Comparison of ENCODE assay signal across 21 cellular contexts in genomic region chr1:44941424-44942324, GRCh38. TPM values are rescaled to one million over a fixed set of nuclear protein-coding genes. Genes with fewer than 3 reads are reported as not detected.
DNase-seq lines count a peak whose midpoint lies in the region; ATAC-seq lines count a peak whose summit lies in the region.
"Had no signal": no experiment of that assay in that cellular context is flagged by ENCODE, and none has a peak within 500 bp of the region (broad histone marks: within the 10 kb centered on the region; RNA-seq: fewer than 3 reads in every experiment).

No MANE protein-coding gene starts in this region.

- peak; percentile 72 to 76 for ATAC-seq in activated T-cell treated with anti-CD3 and anti-CD28 coated beads, Interleukin-2, amount 50 U/mL, for 4 hours
- ATAC-seq in activated T-cell treated with anti-CD3 and anti-CD28 coated beads, Interleukin-2, amount 50 U/mL, for 72 hours (replicated peaks in 1 of 2): peak; percentile 77 to 82
- ATAC-seq in stimulated activated effector memory CD8-positive, alpha-beta T cell treated with anti-CD3 and anti-CD28 coated beads, Interleukin-12 subunit alpha, Interleukin-12 subunit beta, amount 100 ng/mL, for 72 hours: peak; percentile 94
- ATAC-seq: Panc1, psoas muscle, T-helper 17 cell had no signal

- peaks cover 17% of the 10 kb centered on the region for H3K36me3 Mint-ChIP-seq in activated T-cell treated with anti-CD3 and anti-CD28 coated beads, Interleukin-2, amount 50 U/mL, for 4 hours (ENCODE audit: insufficient read depth)
- peaks cover 0 to 6% of the 10 kb centered on the region in 2 donors for H3K36me3 Mint-ChIP-seq in activated T-cell treated with anti-CD3 and anti-CD28 coated beads, Interleukin-2, amount 50 U/mL, for 72 hours (ENCODE audit: insufficient read depth in 2 of 2)
- peaks cover 13% of the 10 kb centered on the region for H3K36me3 Mint-ChIP-seq in stimulated activated effector memory CD8-positive, alpha-beta T cell treated with anti-CD3 and anti-CD28 coated beads, Interleukin-12 subunit alpha, Interleukin-12 subunit beta, amount 100 ng/mL, for 72 hours

- no peaks in the 10 kb centered on the region for H3K27me3 Mint-ChIP-seq in activated T-cell treated with anti-CD3 and anti-CD28 coated beads, Interleukin-2, amount 50 U/mL, for 4 hours (ENCODE audit: low read depth)
- H3K27me3 Mint-ChIP-seq in activated T-cell treated with anti-CD3 and anti-CD28 coated beads, Interleukin-2, amount 50 U/mL, for 72 hours (ENCODE audit: low read depth): no peaks in the 10 kb centered on the region
- H3K27me3 Mint-ChIP-seq: T-helper 17 cell had no signal

- no peak overlapping the region for H3K4me3 Mint-ChIP-seq in activated T-cell treated with anti-CD3 and anti-CD28 coated beads, Interleukin-2, amount 50 U/mL, for 4 hours
- H3K4me3 Mint-ChIP-seq in activated T-cell treated with anti-CD3 and anti-CD28 coated beads, Interleukin-2, amount 50 U/mL, for 72 hours: peak overlapping the region in 1 of 2 donors; percentile 2
- no peak overlapping the region for H3K4me3 Mint-ChIP-seq in stimulated activated effector memory CD8-positive, alpha-beta T cell treated with anti-CD3 and anti-CD28 coated beads, Interleukin-12 subunit alpha, Interleukin-12 subunit beta, amount 100 ng/mL, for 72 hours
- H3K4me3 Mint-ChIP-seq: CD8-positive, alpha-beta memory T cell; T-helper 17 cell had no signal

- peak overlapping the region; percentile 82 for H3K27ac Mint-ChIP-seq in activated T-cell treated with anti-CD3 and anti-CD28 coated beads, Interleukin-2, amount 50 U/mL, for 72 hours
- peak overlapping the region; percentile 57 for H3K27ac Mint-ChIP-seq in stimulated activated effector memory CD8-positive, alpha-beta T cell treated with anti-CD3 and anti-CD28 coated beads, Interleukin-12 subunit alpha, Interleukin-12 subunit beta, amount 100 ng/mL, for 72 hours
- H3K27ac Mint-ChIP-seq: T-helper 17 cell had no signal

- no peaks in the 10 kb centered on the region for H3K9me3 Mint-ChIP-seq in activated T-cell treated with anti-CD3 and anti-CD28 coated beads, Interleukin-2, amount 50 U/mL, for 4 hours
- H3K9me3 Mint-ChIP-seq in activated T-cell treated with anti-CD3 and anti-CD28 coated beads, Interleukin-2, amount 50 U/mL, for 72 hours: no peaks in the 10 kb centered on the region
- no peaks in the 10 kb centered on the region for H3K9me3 Mint-ChIP-seq in stimulated activated effector memory CD8-positive, alpha-beta T cell treated with anti-CD3 and anti-CD28 coated beads, Interleukin-12 subunit alpha, Interleukin-12 subunit beta, amount 100 ng/mL, for 72 hours
- H3K9me3 Mint-ChIP-seq: CD8-positive, alpha-beta memory T cell had no signal

- peak; percentile 9 for DNase-seq in NCI-H1092 treated with DMSO at 0.1 percent for 48 hours (lab: John Stamatoyannopoulos, UW)
- no peak for DNase-seq in NCI-H1092 (lab: John Stamatoyannopoulos, UW)
- DNase-seq in activated T-cell treated with anti-CD3 and anti-CD28 coated beads, Interleukin-2, amount 50 U/mL, for 4 hours: no peak
- no peak for DNase-seq in activated T-cell treated with anti-CD3 and anti-CD28 coated beads, Interleukin-2, amount 50 U/mL, for 1 hour
- DNase-seq in activated T-cell treated with anti-CD3 and anti-CD28 coated beads, Interleukin-2, amount 50 U/mL, for 72 hours: peak in 1 of 2 donors; percentile 4
- DNase-seq in stimulated activated effector memory CD8-positive, alpha-beta T cell treated with anti-CD3 and anti-CD28 coated beads, Interleukin-12 subunit alpha, Interleukin-12 subunit beta, amount 100 ng/mL, for 72 hours (ENCODE audit: low spot score in 2 of 2): no peak
- no peak for DNase-seq in HuH-7.5 (ENCODE audit: low spot score)
- DNase-seq in central memory CD4-positive, alpha-beta T cell: no peak
- DNase-seq: activated CD8-positive, alpha-beta memory T cell treated with anti-CD3 and anti-CD28 coated beads for 24 hours; activated effector memory CD4-positive, alpha-beta T cell treated with Interleukin-2 at 50 U/mL for 16 hours; amygdala; CD8-positive, alpha-beta memory T cell; DND-41; KG1; NCI-H187 treated with DMSO at 0.1 percent for 48 hours; NK-92 treated with Interleukin-12 subunit alpha and Interleukin-12 subunit beta, amount 100 ng/mL, for 24 hours; psoas muscle; SJCRH30; stomach; T-helper 17 cell had no signal

- peaks cover 11% of the 10 kb centered on the region for H3K4me1 Mint-ChIP-seq in activated T-cell treated with anti-CD3 and anti-CD28 coated beads, Interleukin-2, amount 50 U/mL, for 4 hours (ENCODE audit: low read depth)
- peaks cover 16% of the 10 kb centered on the region for H3K4me1 Mint-ChIP-seq in activated T-cell treated with anti-CD3 and anti-CD28 coated beads, Interleukin-2, amount 50 U/mL, for 72 hours (ENCODE audit: low read depth)
- peaks cover 21% of the 10 kb centered on the region for H3K4me1 Mint-ChIP-seq in stimulated activated effector memory CD8-positive, alpha-beta T cell treated with anti-CD3 and anti-CD28 coated beads, Interleukin-12 subunit alpha, Interleukin-12 subunit beta, amount 100 ng/mL, for 72 hours

RNA-seq across cellular contexts. Expression of gene EIF2B3, which starts 44.7 kb away (rescaled TPM):
- 10 to 100 TPM; 61.8 to 67.2 (median 66.7) TPM for total RNA-seq in activated T-cell treated with anti-CD3 and anti-CD28 coated beads, Interleukin-2, amount 50 U/mL, for 4 hours
- 10 to 100 TPM; 22.5 to 28.5 TPM for total RNA-seq in activated T-cell treated with anti-CD3 and anti-CD28 coated beads, Interleukin-2, amount 50 U/mL, for 72 hours
